Comparison of ENCODE assay signal across 16 cellular contexts in genomic region chr22:27853404-27853803, GRCh38. TPM values are rescaled to one million over a fixed set of nuclear protein-coding genes. Genes with fewer than 3 reads are reported as not detected.
A peak's percentile ranks its signal among the peaks of the same experiment; 100 is the strongest.
DNase-seq lines count a peak whose midpoint lies in the region; ATAC-seq and TF ChIP-seq lines count a peak whose summit lies in the region.
"Had no signal": no experiment of that assay in that cellular context is flagged by ENCODE, and none has a peak within 500 bp of the region (broad histone marks: within the 10 kb centered on the region; RNA-seq: fewer than 3 reads in every experiment).

No MANE protein-coding gene starts in this region.

- 49% methylated on average over 6 of the region's 6 CpGs for WGBS in esophagus muscularis mucosa

- no peaks in the 10 kb centered on the region for H3K27me3 ChIP-seq in BLaER1 treated with 17β-estradiol and CSF1 and Interleukin-3, amounts not matched to agents 10 nM and 100 nM
- no peaks in the 10 kb centered on the region for H3K27me3 ChIP-seq in esophagus muscularis mucosa
- H3K27me3 ChIP-seq: SJCRH30, upper lobe of left lung had no signal

- DNase-seq in MV-4-11 (lab: John Stamatoyannopoulos, UW) (peak; percentile 63), esophagus muscularis mucosa (ENCODE audit: extremely low spot score) (peak; percentile 90), natural killer cell (no peak), retina (no peak), NCI-H2107 (lab: John Stamatoyannopoulos, UW) (no peak), DMS114 treated with DMSO at 0.1 percent for 48 hours (lab: John Stamatoyannopoulos, UW; ENCODE audit: unreplicated experiment) (no peak)
- DNase-seq: activated CD4-positive, alpha-beta T cell treated with anti-CD3 and anti-CD28 coated beads, Interleukin-2, amount 50 U/mL, for 4 hours; activated T-cell treated with anti-CD3 and anti-CD28 coated beads, Interleukin-2, amount 50 U/mL, for 4 hours; central memory CD4-positive, alpha-beta T cell; islet precursor cell; SJCRH30; small intestine; stimulated activated naive CD4-positive, alpha-beta T cell; upper lobe of left lung had no signal

- TF ChIP-seq POLR2A in esophagus muscularis mucosa (IDR thresholded peaks at IDR 0.05; ENCODE audit: low read depth) = no peak

- no peaks in the 10 kb centered on the region for H3K27me3 Mint-ChIP-seq in natural killer cell (ENCODE audit: low read depth in 2 of 2)

- TF ChIP-seq CTCF in esophagus muscularis mucosa (IDR thresholded peaks at IDR 0.05) (no peak), natural killer cell (IDR thresholded peaks at IDR 0.05) (no peak)

- H3K36me3 Mint-ChIP-seq in natural killer cell = peaks cover 27% of the 10 kb centered on the region

- H3K36me3 ChIP-seq in BLaER1 treated with 17β-estradiol and CSF1 and Interleukin-3, amounts not matched to agents 10 nM and 100 nM = peaks cover 94 to 100% (median 99%) of the 10 kb centered on the region in 11 experiments
- peaks cover 13 to 94% (median 58%) of the 10 kb centered on the region in 4 donors for H3K36me3 ChIP-seq in esophagus muscularis mucosa

- peaks cover 10 to 87% (median 46%) of the 10 kb centered on the region in 11 experiments; a peak in 19 of 22 replicates for H4K20me1 ChIP-seq in BLaER1 treated with 17β-estradiol and CSF1 and Interleukin-3, amounts not matched to agents 10 nM and 100 nM

- no peak overlapping the region for H3K27ac ChIP-seq in BLaER1 treated with 17β-estradiol and CSF1 and Interleukin-3, amounts not matched to agents 10 nM and 100 nM
- peak overlapping the region in 2 of 4 donors; percentile 3 to 33 for H3K27ac ChIP-seq in esophagus muscularis mucosa (replicated peaks in 1 of 4)
- H3K27ac ChIP-seq: SJCRH30, upper lobe of left lung had no signal

- H3K4me3 Mint-ChIP-seq in natural killer cell = no peak overlapping the region
- H3K4me3 Mint-ChIP-seq: activated T-cell treated with anti-CD3 and anti-CD28 coated beads, Interleukin-2, amount 50 U/mL, for 4 hours had no signal

- H3K4me3 ChIP-seq in BLaER1 treated with 17β-estradiol and CSF1 and Interleukin-3, amounts not matched to agents 10 nM and 100 nM = no peak overlapping the region
- H3K4me3 ChIP-seq in esophagus muscularis mucosa = no peak overlapping the region
- H3K4me3 ChIP-seq: SJCRH30, upper lobe of left lung had no signal

- no peak for TF ChIP-seq EP300 in esophagus muscularis mucosa (IDR thresholded peaks at IDR 0.05)

- H3K27ac Mint-ChIP-seq in natural killer cell = peak overlapping the region; percentile 77 to 85

- ATAC-seq in natural killer cell (peak; percentile 87 to 92 (median 91)), HG03095 (IDR thresholded peaks at IDR 0.05; ENCODE audit: unreplicated experiment) (no peak)
- ATAC-seq: activated T-cell treated with anti-CD3 and anti-CD28 coated beads, Interleukin-2, amount 50 U/mL, for 4 hours had no signal

- no peaks in the 10 kb centered on the region for H3K9me3 ChIP-seq in BLaER1 treated with 17β-estradiol and CSF1 and Interleukin-3, amounts not matched to agents 10 nM and 100 nM (replicated peaks in 1 of 11)
- H3K9me3 ChIP-seq in esophagus muscularis mucosa = no peaks in the 10 kb centered on the region
- H3K9me3 ChIP-seq: SJCRH30, upper lobe of left lung had no signal

- no peak overlapping the region; a peak in 1 of 22 replicates for H3K9ac ChIP-seq in BLaER1 treated with 17β-estradiol and CSF1 and Interleukin-3, amounts not matched to agents 10 nM and 100 nM

- H3K9me3 Mint-ChIP-seq in natural killer cell = no peaks in the 10 kb centered on the region
- H3K9me3 Mint-ChIP-seq: activated T-cell treated with anti-CD3 and anti-CD28 coated beads, Interleukin-2, amount 50 U/mL, for 4 hours had no signal

- peak overlapping the region; percentile 3 to 62 (median 24); a peak in 14 of 22 replicates for H3K4me2 ChIP-seq in BLaER1 treated with 17β-estradiol and CSF1 and Interleukin-3, amounts not matched to agents 10 nM and 100 nM

- H3K4me1 Mint-ChIP-seq in natural killer cell = peaks cover 13 to 19% of the 10 kb centered on the region in 2 donors

- H3K4me1 ChIP-seq in BLaER1 treated with 17β-estradiol and CSF1 and Interleukin-3, amounts not matched to agents 10 nM and 100 nM = peaks cover 17 to 33% (median 24%) of the 10 kb centered on the region in 10 experiments
- peaks cover 19 to 66% (median 57%) of the 10 kb centered on the region in 4 donors for H3K4me1 ChIP-seq in esophagus muscularis mucosa
- H3K4me1 ChIP-seq: SJCRH30 had no signal

- intact Hi-C loops in esophagus muscularis mucosa (cut with DNase I) = no loop called here
- intact Hi-C loops in natural killer cell (cut with micrococcal nuclease) = no loop called here

RNA-seq across cellular contexts. Expression of gene MN1, which starts 51.8 kb away (rescaled TPM):
- 10 to 100 TPM; 16.2 to 47.3 (median 29.0) TPM for total RNA-seq in esophagus muscularis mucosa
- under 1 TPM; 0.39 to 0.83 (median 0.82) TPM for total RNA-seq in natural killer cell

Comparison
In these comparisons a context has a peak if more than half of its experiments do, and no peak if none do; other contexts are left out.
1. DNase-seq: peak in MV-4-11 (single experiment) and esophagus muscularis mucosa (single experiment); none in natural killer cell (single experiment), retina (single experiment), NCI-H2107 (single experiment) and DMS114 treated with DMSO at 0.1 percent for 48 hours (single experiment).
2. RNA of gene MN1, which starts 51.8 kb away (total RNA-seq): 16.2 to 47.3 TPM in esophagus muscularis mucosa; 0.39 to 0.83 TPM in natural killer cell; every median in the first group is over 4 times any median in the second.